Comparison of ENCODE assay signal across 1 cellular context in the genomic region with DNA sequence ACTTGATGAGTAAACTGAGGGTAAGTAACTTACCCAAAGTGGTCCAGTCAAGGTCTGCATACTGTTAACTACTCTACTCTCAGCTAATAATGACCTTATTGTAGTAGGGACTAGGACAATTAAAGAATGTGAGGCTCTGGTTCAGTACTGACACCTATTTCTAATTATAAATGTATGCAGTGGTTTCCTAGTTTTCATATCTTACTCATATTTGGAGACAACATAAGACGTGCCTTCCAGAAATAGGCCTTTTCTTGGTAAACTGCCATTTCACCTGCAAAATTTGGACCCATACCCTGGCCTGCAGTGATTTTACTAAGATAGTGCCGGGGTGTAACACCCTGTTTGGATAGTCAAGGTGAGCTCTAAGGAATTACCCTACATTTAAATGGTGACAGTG.
TF ChIP-seq lines count a peak whose summit lies in the region.

No MANE protein-coding gene starts in this region.

TF ChIP-seq in GM23338, 12 proteins besides CTCF, POLR2A, EP300 and RAD21 (continued from another document):
- TF ChIP-seq, protein P1, sequence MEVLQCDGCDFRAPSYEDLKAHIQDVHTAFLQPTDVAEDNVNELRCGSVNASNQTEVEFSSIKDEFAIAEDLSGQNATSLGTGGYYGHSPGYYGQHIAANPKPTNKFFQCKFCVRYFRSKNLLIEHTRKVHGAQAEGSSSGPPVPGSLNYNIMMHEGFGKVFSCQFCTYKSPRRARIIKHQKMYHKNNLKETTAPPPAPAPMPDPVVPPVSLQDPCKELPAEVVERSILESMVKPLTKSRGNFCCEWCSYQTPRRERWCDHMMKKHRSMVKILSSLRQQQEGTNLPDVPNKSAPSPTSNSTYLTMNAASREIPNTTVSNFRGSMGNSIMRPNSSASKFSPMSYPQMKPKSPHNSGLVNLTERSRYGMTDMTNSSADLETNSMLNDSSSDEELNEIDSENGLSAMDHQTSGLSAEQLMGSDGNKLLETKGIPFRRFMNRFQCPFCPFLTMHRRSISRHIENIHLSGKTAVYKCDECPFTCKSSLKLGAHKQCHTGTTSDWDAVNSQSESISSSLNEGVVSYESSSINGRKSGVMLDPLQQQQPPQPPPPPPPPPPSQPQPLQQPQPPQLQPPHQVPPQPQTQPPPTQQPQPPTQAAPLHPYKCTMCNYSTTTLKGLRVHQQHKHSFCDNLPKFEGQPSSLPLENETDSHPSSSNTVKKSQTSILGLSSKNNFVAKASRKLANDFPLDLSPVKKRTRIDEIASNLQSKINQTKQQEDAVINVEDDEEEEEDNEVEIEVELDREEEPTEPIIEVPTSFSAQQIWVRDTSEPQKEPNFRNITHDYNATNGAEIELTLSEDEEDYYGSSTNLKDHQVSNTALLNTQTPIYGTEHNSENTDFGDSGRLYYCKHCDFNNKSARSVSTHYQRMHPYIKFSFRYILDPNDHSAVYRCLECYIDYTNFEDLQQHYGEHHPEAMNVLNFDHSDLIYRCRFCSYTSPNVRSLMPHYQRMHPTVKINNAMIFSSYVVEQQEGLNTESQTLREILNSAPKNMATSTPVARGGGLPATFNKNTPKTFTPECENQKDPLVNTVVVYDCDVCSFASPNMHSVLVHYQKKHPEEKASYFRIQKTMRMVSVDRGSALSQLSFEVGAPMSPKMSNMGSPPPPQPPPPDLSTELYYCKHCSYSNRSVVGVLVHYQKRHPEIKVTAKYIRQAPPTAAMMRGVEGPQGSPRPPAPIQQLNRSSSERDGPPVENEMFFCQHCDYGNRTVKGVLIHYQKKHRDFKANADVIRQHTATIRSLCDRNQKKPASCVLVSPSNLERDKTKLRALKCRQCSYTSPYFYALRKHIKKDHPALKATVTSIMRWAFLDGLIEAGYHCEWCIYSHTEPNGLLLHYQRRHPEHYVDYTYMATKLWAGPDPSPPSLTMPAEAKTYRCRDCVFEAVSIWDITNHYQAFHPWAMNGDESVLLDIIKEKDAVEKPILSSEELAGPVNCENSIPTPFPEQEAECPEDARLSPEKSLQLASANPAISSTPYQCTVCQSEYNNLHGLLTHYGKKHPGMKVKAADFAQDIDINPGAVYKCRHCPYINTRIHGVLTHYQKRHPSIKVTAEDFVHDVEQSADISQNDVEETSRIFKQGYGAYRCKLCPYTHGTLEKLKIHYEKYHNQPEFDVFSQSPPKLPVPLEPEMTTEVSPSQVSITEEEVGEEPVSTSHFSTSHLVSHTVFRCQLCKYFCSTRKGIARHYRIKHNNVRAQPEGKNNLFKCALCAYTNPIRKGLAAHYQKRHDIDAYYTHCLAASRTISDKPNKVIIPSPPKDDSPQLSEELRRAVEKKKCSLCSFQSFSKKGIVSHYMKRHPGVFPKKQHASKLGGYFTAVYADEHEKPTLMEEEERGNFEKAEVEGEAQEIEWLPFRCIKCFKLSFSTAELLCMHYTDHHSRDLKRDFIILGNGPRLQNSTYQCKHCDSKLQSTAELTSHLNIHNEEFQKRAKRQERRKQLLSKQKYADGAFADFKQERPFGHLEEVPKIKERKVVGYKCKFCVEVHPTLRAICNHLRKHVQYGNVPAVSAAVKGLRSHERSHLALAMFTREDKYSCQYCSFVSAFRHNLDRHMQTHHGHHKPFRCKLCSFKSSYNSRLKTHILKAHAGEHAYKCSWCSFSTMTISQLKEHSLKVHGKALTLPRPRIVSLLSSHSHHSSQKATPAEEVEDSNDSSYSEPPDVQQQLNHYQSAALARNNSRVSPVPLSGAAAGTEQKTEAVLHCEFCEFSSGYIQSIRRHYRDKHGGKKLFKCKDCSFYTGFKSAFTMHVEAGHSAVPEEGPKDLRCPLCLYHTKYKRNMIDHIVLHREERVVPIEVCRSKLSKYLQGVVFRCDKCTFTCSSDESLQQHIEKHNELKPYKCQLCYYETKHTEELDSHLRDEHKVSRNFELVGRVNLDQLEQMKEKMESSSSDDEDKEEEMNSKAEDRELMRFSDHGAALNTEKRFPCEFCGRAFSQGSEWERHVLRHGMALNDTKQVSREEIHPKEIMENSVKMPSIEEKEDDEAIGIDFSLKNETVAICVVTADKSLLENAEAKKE (CRISPR knock-in tag; IDR thresholded peaks at IDR 0.05): no peak
- TF ChIP-seq CREB1 (CRISPR knock-in tag; IDR thresholded peaks at IDR 0.05; ENCODE audit: low read depth) (no peak), ETS1 (IDR thresholded peaks at IDR 0.05) (no peak), JUNB (IDR thresholded peaks at IDR 0.05; ENCODE audit: unreplicated experiment) (no peak), EZH2phosphoT487 (IDR thresholded peaks at IDR 0.05; ENCODE audit: unreplicated experiment) (no peak), EZH2 (IDR thresholded peaks at IDR 0.05; ENCODE audit: low read depth, unreplicated experiment) (no peak), ZNF114 (CRISPR knock-in tag; IDR thresholded peaks at IDR 0.05) (no peak), POLR2AphosphoS5 (IDR thresholded peaks at IDR 0.05; ENCODE audit: low read depth) (no peak), STAT1 (IDR thresholded peaks at IDR 0.05; ENCODE audit: unreplicated experiment) (no peak), ZNF331 (CRISPR knock-in tag; IDR thresholded peaks at IDR 0.05; ENCODE audit: low read depth) (no peak)
- TF ChIP-seq, protein P2, sequence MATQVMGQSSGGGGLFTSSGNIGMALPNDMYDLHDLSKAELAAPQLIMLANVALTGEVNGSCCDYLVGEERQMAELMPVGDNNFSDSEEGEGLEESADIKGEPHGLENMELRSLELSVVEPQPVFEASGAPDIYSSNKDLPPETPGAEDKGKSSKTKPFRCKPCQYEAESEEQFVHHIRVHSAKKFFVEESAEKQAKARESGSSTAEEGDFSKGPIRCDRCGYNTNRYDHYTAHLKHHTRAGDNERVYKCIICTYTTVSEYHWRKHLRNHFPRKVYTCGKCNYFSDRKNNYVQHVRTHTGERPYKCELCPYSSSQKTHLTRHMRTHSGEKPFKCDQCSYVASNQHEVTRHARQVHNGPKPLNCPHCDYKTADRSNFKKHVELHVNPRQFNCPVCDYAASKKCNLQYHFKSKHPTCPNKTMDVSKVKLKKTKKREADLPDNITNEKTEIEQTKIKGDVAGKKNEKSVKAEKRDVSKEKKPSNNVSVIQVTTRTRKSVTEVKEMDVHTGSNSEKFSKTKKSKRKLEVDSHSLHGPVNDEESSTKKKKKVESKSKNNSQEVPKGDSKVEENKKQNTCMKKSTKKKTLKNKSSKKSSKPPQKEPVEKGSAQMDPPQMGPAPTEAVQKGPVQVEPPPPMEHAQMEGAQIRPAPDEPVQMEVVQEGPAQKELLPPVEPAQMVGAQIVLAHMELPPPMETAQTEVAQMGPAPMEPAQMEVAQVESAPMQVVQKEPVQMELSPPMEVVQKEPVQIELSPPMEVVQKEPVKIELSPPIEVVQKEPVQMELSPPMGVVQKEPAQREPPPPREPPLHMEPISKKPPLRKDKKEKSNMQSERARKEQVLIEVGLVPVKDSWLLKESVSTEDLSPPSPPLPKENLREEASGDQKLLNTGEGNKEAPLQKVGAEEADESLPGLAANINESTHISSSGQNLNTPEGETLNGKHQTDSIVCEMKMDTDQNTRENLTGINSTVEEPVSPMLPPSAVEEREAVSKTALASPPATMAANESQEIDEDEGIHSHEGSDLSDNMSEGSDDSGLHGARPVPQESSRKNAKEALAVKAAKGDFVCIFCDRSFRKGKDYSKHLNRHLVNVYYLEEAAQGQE (IDR thresholded peaks at IDR 0.05; ENCODE audit: unreplicated experiment): no peak
